ENCODE assay signal across 8 cellular contexts in the genomic region with DNA sequence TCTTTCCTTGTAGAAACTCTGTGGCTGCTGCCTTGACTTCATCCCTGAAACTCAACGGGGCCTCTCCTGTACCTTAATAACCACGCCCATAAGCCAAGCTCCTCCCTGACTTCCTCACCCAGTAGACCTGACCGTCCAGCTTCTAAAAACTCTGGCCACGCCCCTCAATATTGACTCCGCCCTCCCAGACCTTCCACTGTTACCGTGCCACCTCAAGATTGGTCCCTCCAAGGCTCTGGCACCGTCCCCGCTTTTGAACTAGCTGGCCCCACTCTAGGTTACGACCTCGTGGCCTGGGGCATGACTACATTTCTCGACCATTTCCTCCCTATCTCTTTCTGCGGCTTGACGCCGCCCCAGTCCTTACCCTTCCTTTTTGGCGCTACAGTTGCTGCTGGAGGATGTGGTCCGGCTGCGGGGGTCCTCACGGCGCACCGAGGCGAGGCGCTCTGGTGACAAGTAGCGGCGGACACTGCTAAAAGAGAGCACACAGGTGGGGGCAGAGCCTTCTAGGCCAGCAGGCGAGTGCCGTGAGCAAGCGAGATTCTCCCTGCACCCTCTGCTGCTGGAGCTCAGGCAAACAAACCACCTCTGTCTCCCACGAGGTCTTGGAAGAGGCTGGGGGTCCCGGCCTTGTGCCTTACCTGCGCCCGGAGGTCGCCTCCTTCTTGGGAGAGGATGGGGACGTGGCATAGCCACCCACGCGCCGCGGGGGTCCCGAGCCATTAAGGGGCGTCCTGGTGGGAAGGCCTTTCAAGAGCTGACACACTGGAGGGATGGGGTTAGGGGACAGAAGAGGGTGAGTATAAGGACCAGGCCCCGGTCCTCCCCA. TPM values are rescaled to one million over a fixed set of nuclear protein-coding genes. Genes with fewer than 3 reads are reported as not detected.
DNase-seq lines count a peak whose midpoint lies in the region; ATAC-seq and TF ChIP-seq lines count a peak whose summit lies in the region.

No MANE protein-coding gene starts in this region.

- H3K4me3 ChIP-seq in Karpas-422 (ENCODE audit: low read length): peak overlapping the region; percentile 72
- H3K4me3 ChIP-seq in SJCRH30: peak overlapping the region; percentile 48
- H3K4me3 ChIP-seq in cardiac muscle cell: peak overlapping the region; percentile 16

- H3K27ac ChIP-seq in Karpas-422 (ENCODE audit: low read length) (peak overlapping the region; percentile 67), SJCRH30 (no peak overlapping the region), cardiac muscle cell (peak overlapping the region; percentile 65)

- peaks cover 13% of the 10 kb centered on the region for H3K36me3 Mint-ChIP-seq in activated naive CD4-positive, alpha-beta T cell treated with anti-CD3 and anti-CD28 coated beads, Interleukin-2, amount 10 ng/mL, durations not matched to agents 7 days and 5 days
- H3K36me3 Mint-ChIP-seq in progenitor cell of endocrine pancreas (ENCODE audit: insufficient read depth): no peaks in the 10 kb centered on the region

- H3K9ac ChIP-seq in Karpas-422 (ENCODE audit: low read length): peak overlapping the region; percentile 81

- peaks cover 68% of the 10 kb centered on the region for H3K4me1 Mint-ChIP-seq in activated naive CD4-positive, alpha-beta T cell treated with anti-CD3 and anti-CD28 coated beads, Interleukin-2, amount 10 ng/mL, durations not matched to agents 7 days and 5 days
- peaks cover 25% of the 10 kb centered on the region for H3K4me1 Mint-ChIP-seq in progenitor cell of endocrine pancreas (ENCODE audit: low read depth)

- H3K9me2 ChIP-seq in Karpas-422 (replicated peaks; ENCODE audit: insufficient read depth, low read length): no peaks in the 10 kb centered on the region

- H4K20me1 ChIP-seq in Karpas-422 (ENCODE audit: insufficient read depth, low read depth, low read length): no peaks in the 10 kb centered on the region

- ATAC-seq in GM21576 (IDR thresholded peaks at IDR 0.05; ENCODE audit: unreplicated experiment): peak; percentile 42

- H3K4me3 Mint-ChIP-seq in activated naive CD4-positive, alpha-beta T cell treated with anti-CD3 and anti-CD28 coated beads, Interleukin-2, amount 10 ng/mL, durations not matched to agents 7 days and 5 days: peak overlapping the region; percentile 71
- H3K4me3 Mint-ChIP-seq in progenitor cell of endocrine pancreas (ENCODE audit: low read depth): peak overlapping the region; percentile 61

- peaks cover 17% of the 10 kb centered on the region for H3K79me2 ChIP-seq in Karpas-422 (ENCODE audit: low read length)

- peak overlapping the region; percentile 47 for H2AFZ ChIP-seq in Karpas-422 (ENCODE audit: low read length)

- H3K27me3 ChIP-seq in Karpas-422 (ENCODE audit: low read length): no peaks in the 10 kb centered on the region
- H3K27me3 ChIP-seq in SJCRH30: no peaks in the 10 kb centered on the region
- no peaks in the 10 kb centered on the region for H3K27me3 ChIP-seq in cardiac muscle cell

- H3K9me3 ChIP-seq in Karpas-422 (ENCODE audit: low read length) (no peaks in the 10 kb centered on the region), SJCRH30 (replicated peaks) (no peaks in the 10 kb centered on the region), cardiac muscle cell (ENCODE audit: low read depth) (no peaks in the 10 kb centered on the region)

- CTCF ChIA-PET in activated naive CD4-positive, alpha-beta T cell treated with anti-CD3 and anti-CD28 coated beads, Interleukin-2, amount 10 ng/mL, durations not matched to agents 7 days and 5 days (lab: Charles Lee): interaction anchor here (0.6 to 3.3 kb wide), 31 partner anchors 9 to 202 kb away, joined by 3 to 52 read pairs (median 5); a partner anchor contains a TSS

- DNase-seq in DMS153 (lab: John Stamatoyannopoulos, UW): peak; percentile 91
- DNase-seq in Karpas-422: peak; percentile 98
- peak; percentile 88 to 93 for DNase-seq in SJCRH30
- DNase-seq in activated naive CD4-positive, alpha-beta T cell treated with anti-CD3 and anti-CD28 coated beads, Interleukin-2, amount 10 ng/mL, durations not matched to agents 7 days and 5 days: peak; percentile 87
- peak; percentile 79 to 93 for DNase-seq in cardiac muscle cell (ENCODE audit: low read depth in 1 of 2, low spot score in 1 of 2)
- DNase-seq in progenitor cell of endocrine pancreas (ENCODE audit: low spot score, unreplicated experiment): peak; percentile 49
- no peak for DNase-seq in cerebellar nuclear complex (lab: John Stamatoyannopoulos, UW)

- peaks cover 29% of the 10 kb centered on the region for H3K27me3 Mint-ChIP-seq in activated naive CD4-positive, alpha-beta T cell treated with anti-CD3 and anti-CD28 coated beads, Interleukin-2, amount 10 ng/mL, durations not matched to agents 7 days and 5 days
- peaks cover 14% of the 10 kb centered on the region for H3K27me3 Mint-ChIP-seq in progenitor cell of endocrine pancreas

- H3K9me3 Mint-ChIP-seq in activated naive CD4-positive, alpha-beta T cell treated with anti-CD3 and anti-CD28 coated beads, Interleukin-2, amount 10 ng/mL, durations not matched to agents 7 days and 5 days: peaks cover 2% of the 10 kb centered on the region
- H3K9me3 Mint-ChIP-seq in progenitor cell of endocrine pancreas (ENCODE audit: low read depth): peaks cover 6% of the 10 kb centered on the region

- TF ChIP-seq CTCF in cardiac muscle cell (IDR thresholded peaks at IDR 0.05; ENCODE audit: low read depth, low read length) (no peak), progenitor cell of endocrine pancreas (IDR thresholded peaks at IDR 0.05; ENCODE audit: unreplicated experiment) (no peak)

- H3K36me3 ChIP-seq in Karpas-422 (ENCODE audit: insufficient read depth, low read length): no peaks in the 10 kb centered on the region
- no peaks in the 10 kb centered on the region for H3K36me3 ChIP-seq in SJCRH30
- no peaks in the 10 kb centered on the region for H3K36me3 ChIP-seq in cardiac muscle cell

- peaks cover 62% of the 10 kb centered on the region for H3K4me1 ChIP-seq in Karpas-422 (ENCODE audit: low read length)
- peaks cover 10% of the 10 kb centered on the region; the same call in 1 of the 2 replicates for H3K4me1 ChIP-seq in SJCRH30
- peaks cover 9% of the 10 kb centered on the region for H3K4me1 ChIP-seq in cardiac muscle cell (ENCODE audit: low read depth)

- H3K27ac Mint-ChIP-seq in activated naive CD4-positive, alpha-beta T cell treated with anti-CD3 and anti-CD28 coated beads, Interleukin-2, amount 10 ng/mL, durations not matched to agents 7 days and 5 days: peak overlapping the region; percentile 97
- peak overlapping the region; percentile 70 for H3K27ac Mint-ChIP-seq in progenitor cell of endocrine pancreas

- peak overlapping the region; percentile 76 for H3K4me2 ChIP-seq in Karpas-422 (ENCODE audit: low read depth, low read length, poor library complexity, severe bottlenecking)

RNA-seq across cellular contexts. Expression of a gene that starts 2.3 kb away (rescaled TPM):
- 40.3 and 86.4 TPM in 2 replicates for total RNA-seq in Karpas-422 (2014; rRNA removed; shearing (Covaris generic); ENCODE audit: low replicate concordance)
- total RNA-seq in SJCRH30 (2014; rRNA removed; shearing (Covaris generic)): 3.0 and 5.8 TPM in 2 replicates
- total RNA-seq in cardiac muscle cell (24.7 and 41.0 TPM in 2 replicates), progenitor cell of endocrine pancreas (28.6 and 29.8 TPM in 2 replicates)
- 26.2 and 39.7 TPM in 2 replicates for polyA plus RNA-seq in cardiac muscle cell

RNA-seq across cellular contexts. Expression of a gene that starts 26.5 kb away (rescaled TPM):
- total RNA-seq in Karpas-422 (2014; rRNA removed; shearing (Covaris generic); ENCODE audit: low replicate concordance): 3.9 and 6.1 TPM in 2 replicates
- total RNA-seq in SJCRH30 (2014; rRNA removed; shearing (Covaris generic)): 0.12 and 0.38 TPM in 2 replicates
- total RNA-seq in cardiac muscle cell (10.8 and 23.6 TPM in 2 replicates), progenitor cell of endocrine pancreas (26.4 and 27.2 TPM in 2 replicates)
- polyA plus RNA-seq in cardiac muscle cell: 12.8 and 14.9 TPM in 2 replicates

RNA-seq across cellular contexts. Expression of a gene that starts 39.5 kb away (rescaled TPM):
- total RNA-seq in Karpas-422 (2014; rRNA removed; shearing (Covaris generic); ENCODE audit: low replicate concordance): 0.26 and 0.83 TPM in 2 replicates
- total RNA-seq in SJCRH30 (2014; rRNA removed; shearing (Covaris generic)): 0.14 and 0.18 TPM in 2 replicates
- total RNA-seq in cardiac muscle cell (0.14 TPM in 1 of 2 replicates, not detected in the other), progenitor cell of endocrine pancreas (not detected in 2 replicates)
- polyA plus RNA-seq in cardiac muscle cell: 0.14 TPM in 1 of 2 replicates, not detected in the other

RNA-seq across cellular contexts. Expression of a gene that starts 50.3 kb away (rescaled TPM):
- 540 and 645 TPM in 2 replicates for total RNA-seq in Karpas-422 (2014; rRNA removed; shearing (Covaris generic); ENCODE audit: low replicate concordance)
- total RNA-seq in SJCRH30 (2014; rRNA removed; shearing (Covaris generic)): 434 and 487 TPM in 2 replicates
- total RNA-seq in cardiac muscle cell (258 and 298 TPM in 2 replicates), progenitor cell of endocrine pancreas (401 and 414 TPM in 2 replicates)
- 696 and 731 TPM in 2 replicates for polyA plus RNA-seq in cardiac muscle cell

RNA-seq across cellular contexts. Expression of a gene that starts 51.0 kb away (rescaled TPM):
- 21.4 and 30.3 TPM in 2 replicates for total RNA-seq in Karpas-422 (2014; rRNA removed; shearing (Covaris generic); ENCODE audit: low replicate concordance)
- 9.8 and 10.6 TPM in 2 replicates for total RNA-seq in SJCRH30 (2014; rRNA removed; shearing (Covaris generic))
- 22.2 and 31.1 TPM in 2 replicates for total RNA-seq in cardiac muscle cell
- 12.3 and 14.6 TPM in 2 replicates for polyA plus RNA-seq in cardiac muscle cell
- total RNA-seq in progenitor cell of endocrine pancreas: 9.0 and 10.8 TPM in 2 replicates

Comparison
In these comparisons a context has a peak if more than half of its experiments do, and no peak if none do; other contexts are left out.
1. DNase-seq: peak in DMS153 (single experiment), Karpas-422 (single experiment), SJCRH30 (2 of 2), activated naive CD4-positive, alpha-beta T cell treated with anti-CD3 and anti-CD28 coated beads, Interleukin-2, amount 10 ng/mL, durations not matched to agents 7 days and 5 days (single experiment), cardiac muscle cell (2 of 2) and progenitor cell of endocrine pancreas (single experiment); none in cerebellar nuclear complex (0 of 2).
2. H3K4me3 ChIP-seq: peak in every context shown above with its lines; median percentile 72 in Karpas-422; 48 in SJCRH30; 16 in cardiac muscle cell.